Comparison of ENCODE assay signal across 8 cellular contexts in the genomic region with DNA sequence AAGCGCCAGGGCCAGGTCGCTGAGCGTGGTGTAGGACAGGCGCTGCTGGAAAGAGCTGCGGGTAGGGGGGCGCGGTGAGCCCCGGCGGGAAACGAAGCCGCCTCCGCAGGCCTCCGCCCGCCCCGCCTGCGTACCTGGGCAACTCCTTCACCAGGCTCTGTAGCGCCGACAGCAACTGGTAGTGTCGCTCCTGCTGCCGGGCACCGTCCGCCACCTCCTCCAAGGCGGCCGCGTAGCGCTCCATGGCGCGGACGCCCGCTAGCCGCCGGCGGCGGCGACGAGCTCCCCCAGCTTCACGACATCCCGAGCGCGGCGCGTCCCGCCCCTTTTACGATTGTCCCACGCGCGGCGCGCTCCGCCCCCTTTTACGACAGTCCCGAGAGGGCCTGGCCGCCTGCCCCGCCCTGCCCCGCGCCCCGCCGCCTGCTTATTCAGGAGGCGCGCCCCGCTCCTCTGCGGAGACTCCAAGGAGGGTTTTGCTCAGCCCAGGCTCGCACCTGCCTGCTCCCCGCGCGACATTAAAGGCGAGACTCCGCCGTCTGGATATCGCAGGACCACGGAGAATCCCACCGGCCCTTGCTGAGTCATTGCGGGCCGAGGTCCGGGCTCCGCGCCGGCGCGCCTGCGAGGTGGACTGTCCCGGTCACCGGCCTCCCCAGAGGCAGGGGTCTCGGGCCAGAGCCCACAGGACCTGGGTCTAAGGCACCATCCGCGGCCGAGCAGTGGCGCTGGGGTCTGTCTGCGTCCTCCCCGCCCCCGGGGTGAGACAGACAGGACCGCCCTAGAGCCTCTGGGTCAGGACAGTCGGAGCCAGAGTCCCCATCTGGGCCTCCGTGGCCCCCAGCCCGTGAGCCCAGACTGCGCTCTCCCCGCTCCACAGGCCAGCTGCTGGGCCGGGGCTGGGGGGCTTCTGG. TPM values are rescaled to one million over a fixed set of nuclear protein-coding genes. Genes with fewer than 3 reads are reported as not detected.
A peak's percentile ranks its signal among the peaks of the same experiment; 100 is the strongest.
DNase-seq lines count a peak whose midpoint lies in the region; ATAC-seq, FAIRE-seq and TF ChIP-seq lines count a peak whose summit lies in the region.

A gene (minus strand): TSS at position 316 of the 914 bp plus-strand sequence. CDS start 72 bp downstream, at position 244.

- in situ Hi-C loops in HepG2 (cut with HindIII; ENCODE audit: extremely low pct_ligation_motif_present, low pct_unique_long_range_greater_than_20kb) = no loop called here

- H3K4me3 ChIP-seq in HepG2 (replicated peaks in 1 of 3; ENCODE audit: insufficient read depth in 1 of 3, low read depth in 2 of 3, low read length in 3 of 3) = peak within 1 kb of the TSS; percentile 89 to 94 (median 93)

- peak; percentile 61 for ATAC-seq in GM19025 (IDR thresholded peaks at IDR 0.05; ENCODE audit: low read depth, unreplicated experiment)
- ATAC-seq in HG03354 (IDR thresholded peaks at IDR 0.05; ENCODE audit: poor library complexity, severe bottlenecking, unreplicated experiment) = peak; percentile 75
- peak; percentile 69 for ATAC-seq in HepG2

- H3K27ac ChIP-seq in HepG2 (ENCODE audit: extremely low read length, insufficient read depth, low read length) = peak within 1 kb of the TSS; percentile 71

- no TSS peak for BruUV-seq in HepG2 (replicated peaks; lab: Mats Ljungman, UMichigan)

- intact Hi-C loops in HepG2 (cut with micrococcal nuclease; ENCODE audit: unreplicated experiment) = no loop called here

- peak; percentile 57 to 83 for TF ChIP-seq POLR2A in HepG2 (IDR thresholded peaks at IDR 0.05; ENCODE audit: insufficient read depth in 1 of 2, low read depth in 2 of 2, low read length in 2 of 2)

- H2AFZ ChIP-seq in HepG2 (ENCODE audit: low read length) = no peak within 1 kb of the TSS

- CTCF ChIA-PET in HepG2 (lab: Yijun Ruan, JAX; ENCODE audit: low intra/inter-chr PET ratio, low total read pairs) = no interaction called here

- H3K9me3 ChIP-seq in HepG2 (ENCODE audit: low read length) = no peaks in the 10 kb centered on the region

- TF ChIP-seq EP300 in HepG2 (IDR thresholded peaks at IDR 0.05; ENCODE audit: low read depth in 2 of 2, low read length in 2 of 2) (no peak), HepG2 (CRISPR knock-in tag; IDR thresholded peaks at IDR 0.05; ENCODE audit: borderline replicate concordance) (no peak)

- H3K4me1 ChIP-seq in HepG2 (ENCODE audit: insufficient read depth, low read length) = peaks cover 48% of the 10 kb centered on the region

- H3K27me3 ChIP-seq in HepG2 (ENCODE audit: control insufficient read depth in 1 of 2, insufficient read depth in 2 of 2, low read length in 2 of 2) = no peaks in the 10 kb centered on the region; a peak in 1 of 5 replicates

- POLR2A ChIA-PET in HepG2 (lab: Yijun Ruan, JAX) = interaction anchor here (0.6 to 1.1 kb wide), 5 partner anchors 51 to 1348 kb away, joined by 3 to 7 read pairs (median 3); a partner anchor contains a TSS

- peak; percentile 84 to 90 for DNase-seq in AML-193 (lab: John Stamatoyannopoulos, UW)
- DNase-seq in NCI-H526 (lab: John Stamatoyannopoulos, UW) = peak; percentile 58 to 94
- peak; percentile 97 to 98 for DNase-seq in activated CD4-positive, alpha-beta T cell treated with anti-CD3 and anti-CD28 coated beads, Interleukin-2, amount 50 U/mL, for 48 hours
- DNase-seq in dermis microvascular lymphatic vessel endothelial cell (ENCODE audit: low read depth in 2 of 2) = peak; percentile 88 to 95
- DNase-seq in HepG2 (ENCODE audit: low spot score) = peak; percentile 76
- peak; percentile 97 for DNase-seq in stimulated activated CD4-positive, alpha-beta T cell treated with anti-CD3 and anti-CD28 coated beads, Interleukin-2, amount 100 ng/mL, for 48 hours

- no peaks in the 10 kb centered on the region for H3K36me3 ChIP-seq in HepG2 (replicated peaks in 1 of 2; ENCODE audit: control insufficient read depth in 1 of 2, insufficient read depth in 2 of 2, low read length in 2 of 2)

- no peaks in the 10 kb centered on the region for H3K79me2 ChIP-seq in HepG2 (ENCODE audit: insufficient read depth, low read length)

- H4K20me1 ChIP-seq in HepG2 (ENCODE audit: insufficient read depth, low read length) = no peaks in the 10 kb centered on the region

- 2% methylated on average over 34 of the region's 98 CpGs for WGBS in HepG2 (ENCODE audit: low lambda C conversion rate)

- no peak for FAIRE-seq in HepG2 (lab: Jason Lieb, UNC)

- H3K4me2 ChIP-seq in HepG2 (ENCODE audit: low read depth, low read length) = peak within 1 kb of the TSS; percentile 95

- TF ChIP-seq RAD21 in HepG2 (CRISPR knock-in tag; IDR thresholded peaks at IDR 0.05) = no peak

- H3K9ac ChIP-seq in HepG2 (ENCODE audit: insufficient read depth, low read depth, low read length) = peak within 1 kb of the TSS; percentile 86

- no peak for TF ChIP-seq CTCF in HepG2 (CRISPR knock-in tag; IDR thresholded peaks at IDR 0.05)

TF ChIP-seq in HepG2, 621 proteins besides CTCF, POLR2A, EP300 and RAD21 (continues in another document):
- TF ChIP-seq, protein P1, sequence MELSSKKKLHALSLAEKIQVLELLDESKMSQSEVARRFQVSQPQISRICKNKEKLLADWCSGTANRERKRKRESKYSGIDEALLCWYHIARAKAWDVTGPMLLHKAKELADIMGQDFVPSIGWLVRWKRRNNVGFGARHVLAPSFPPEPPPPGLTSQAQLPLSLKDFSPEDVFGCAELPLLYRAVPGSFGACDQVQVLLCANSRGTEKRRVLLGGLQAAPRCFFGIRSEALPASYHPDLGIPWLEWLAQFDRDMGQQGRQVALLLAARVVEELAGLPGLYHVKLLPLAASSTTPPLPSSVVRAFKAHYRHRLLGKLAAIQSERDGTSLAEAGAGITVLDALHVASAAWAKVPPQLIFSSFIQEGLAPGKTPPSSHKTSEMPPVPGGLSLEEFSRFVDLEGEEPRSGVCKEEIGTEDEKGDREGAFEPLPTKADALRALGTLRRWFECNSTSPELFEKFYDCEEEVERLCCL (CRISPR knock-in tag; IDR thresholded peaks at IDR 0.05; ENCODE audit: borderline replicate concordance) = no peak
- TF ChIP-seq SP4 (CRISPR knock-in tag; IDR thresholded peaks at IDR 0.05) (peak; percentile 93), MXD4 (CRISPR knock-in tag; IDR thresholded peaks at IDR 0.05) (0 out of 2 replicates have a peak, but pooled peaks have one; percentile 17), HMGA1 (CRISPR knock-in tag; conservative IDR thresholded peaks at IDR 0.05) (no peak), ZNF496 (CRISPR knock-in tag; IDR thresholded peaks at IDR 0.05; ENCODE audit: insufficient replicate concordance) (no peak), ONECUT2 (CRISPR knock-in tag; IDR thresholded peaks at IDR 0.05) (no peak), CHD4 (IDR thresholded peaks at IDR 0.05; ENCODE audit: borderline replicate concordance, low read length) (no peak), THYN1 (CRISPR knock-in tag; IDR thresholded peaks at IDR 0.05; ENCODE audit: borderline replicate concordance, low read depth) (no peak)
- TF ChIP-seq, protein P2, sequence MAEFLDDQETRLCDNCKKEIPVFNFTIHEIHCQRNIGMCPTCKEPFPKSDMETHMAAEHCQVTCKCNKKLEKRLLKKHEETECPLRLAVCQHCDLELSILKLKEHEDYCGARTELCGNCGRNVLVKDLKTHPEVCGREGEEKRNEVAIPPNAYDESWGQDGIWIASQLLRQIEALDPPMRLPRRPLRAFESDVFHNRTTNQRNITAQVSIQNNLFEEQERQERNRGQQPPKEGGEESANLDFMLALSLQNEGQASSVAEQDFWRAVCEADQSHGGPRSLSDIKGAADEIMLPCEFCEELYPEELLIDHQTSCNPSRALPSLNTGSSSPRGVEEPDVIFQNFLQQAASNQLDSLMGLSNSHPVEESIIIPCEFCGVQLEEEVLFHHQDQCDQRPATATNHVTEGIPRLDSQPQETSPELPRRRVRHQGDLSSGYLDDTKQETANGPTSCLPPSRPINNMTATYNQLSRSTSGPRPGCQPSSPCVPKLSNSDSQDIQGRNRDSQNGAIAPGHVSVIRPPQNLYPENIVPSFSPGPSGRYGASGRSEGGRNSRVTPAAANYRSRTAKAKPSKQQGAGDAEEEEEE (CRISPR knock-in tag; IDR thresholded peaks at IDR 0.05; ENCODE audit: borderline replicate concordance) = no peak

RNA-seq across cellular contexts. Expression of the gene that starts here (rescaled TPM):
- total RNA-seq in dermis microvascular lymphatic vessel endothelial cell (33.9 and 59.7 TPM in 2 replicates), HepG2 (2016; rRNA removed; fragmentation: Illumina TruSeq; extraction: Trizol) (28.6 and 35.3 TPM in 2 replicates)
- total RNA-seq in HepG2 (2016; cell fraction: cytosol; rRNA removed; fragmentation: Illumina TruSeq; extraction: Trizol; ENCODE audit: low read depth) = 183 and 197 TPM in 2 replicates
- total RNA-seq in HepG2 (2016; cell fraction: insoluble cytoplasmic fraction; rRNA removed; fragmentation: Illumina TruSeq; extraction: Trizol) = 29.9 and 35.6 TPM in 2 replicates
- total RNA-seq in HepG2 (2016; cell fraction: membrane; rRNA removed; fragmentation: Illumina TruSeq; extraction: Trizol) = 126 and 141 TPM in 2 replicates
- total RNA-seq in HepG2 (2016; cell fraction: nucleus; rRNA removed; fragmentation: Illumina TruSeq; extraction: Trizol) = 12.8 and 14.2 TPM in 2 replicates
- 17.5 and 21.0 TPM in 2 replicates for polyA plus RNA-seq in HepG2 (2011; rRNA removed)
- polyA plus RNA-seq in HepG2 (2011; cell fraction: cytosol; rRNA removed) = 19.5 and 31.1 TPM in 2 replicates
- polyA plus RNA-seq in HepG2 (2011; cell fraction: nucleus; rRNA removed) = 16.0 and 19.9 TPM in 2 replicates
- 11.2 and 14.4 TPM in 2 replicates for polyA plus RNA-seq in HepG2 (2012)
- polyA plus RNA-seq in HepG2 (2016; cell fraction: cytosol; fragmentation: Illumina TruSeq; extraction: Trizol; ENCODE audit: low read depth) = 265 and 266 TPM in 2 replicates
- polyA plus RNA-seq in HepG2 (2016; cell fraction: insoluble cytoplasmic fraction; fragmentation: Illumina TruSeq; extraction: Trizol; ENCODE audit: low read depth) = 34.5 and 37.0 TPM in 2 replicates
- polyA plus RNA-seq in HepG2 (2016; cell fraction: membrane; fragmentation: Illumina TruSeq; extraction: Trizol; ENCODE audit: low read depth) = 152 and 154 TPM in 2 replicates
- 28.6 and 30.7 TPM in 2 replicates for polyA plus RNA-seq in HepG2 (2016; cell fraction: nucleus; fragmentation: Illumina TruSeq; extraction: Trizol; ENCODE audit: insufficient read depth, low read depth)
- polyA minus RNA-seq in HepG2 (2011; rRNA and poly(A)+ RNA removed; ENCODE audit: low replicate concordance) = 13.0 and 13.4 TPM in 2 replicates
- 6.3 and 8.1 TPM in 2 replicates for polyA minus RNA-seq in HepG2 (2011; cell fraction: cytosol; rRNA and poly(A)+ RNA removed)
- polyA minus RNA-seq in HepG2 (2011; cell fraction: nucleus; rRNA and poly(A)+ RNA removed) = 3.0 and 4.2 TPM in 2 replicates

Comparison
In these comparisons a context has a peak if more than half of its experiments do, and no peak if none do; other contexts are left out.
1. Peak in every context shown above with its lines: DNase-seq, ATAC-seq, H3K4me3 ChIP-seq and H3K27ac ChIP-seq.